10 cellular contexts compared by ENCODE assay signal in genomic region chr11:96091476-96091875, GRCh38.
DNase-seq lines count a peak whose midpoint lies in the region; ATAC-seq and TF ChIP-seq lines count a peak whose summit lies in the region.
"Had no signal": no experiment of that assay in that cellular context is flagged by ENCODE, and none has a peak within 500 bp of the region (broad histone marks: within the 10 kb centered on the region; RNA-seq: fewer than 3 reads in every experiment).

No MANE protein-coding gene starts in this region.

- ATAC-seq in effector memory CD8-positive, alpha-beta T cell (replicated peaks) = peak; percentile 98
- no peak for ATAC-seq in GM19328 (IDR thresholded peaks at IDR 0.05; ENCODE audit: unreplicated experiment)

- H3K4me1 ChIP-seq in Loucy (ENCODE audit: insufficient read depth, low read length, poor library complexity, severe bottlenecking) = no peaks in the 10 kb centered on the region

- H3K36me3 Mint-ChIP-seq in effector memory CD8-positive, alpha-beta T cell (ENCODE audit: insufficient read depth) = peaks cover 9% of the 10 kb centered on the region

- H3K4me1 Mint-ChIP-seq in effector memory CD8-positive, alpha-beta T cell (ENCODE audit: low read depth in 2 of 2) = peaks cover 15 to 34% of the 10 kb centered on the region in 2 donors

- TF ChIP-seq CTCF in AG10803 (conservative IDR thresholded peaks at IDR 0.05; ENCODE audit: low read length) (peak; percentile 28), GM12865 (IDR thresholded peaks at IDR 0.05; ENCODE audit: insufficient read depth, low read depth, low read length, missing control alignments) (peak; percentile 35), Loucy (conservative IDR thresholded peaks at IDR 0.05; ENCODE audit: low read length) (peak; percentile 69)

- no peaks in the 10 kb centered on the region for H3K9me2 ChIP-seq in Loucy (replicated peaks; ENCODE audit: low read depth, low read length)

- H3K9ac ChIP-seq in Loucy (ENCODE audit: low read depth, low read length, poor library complexity, severe bottlenecking) = no peak overlapping the region

- no peaks in the 10 kb centered on the region for H3K79me2 ChIP-seq in Loucy (ENCODE audit: insufficient read depth, low read length)

- H3K27ac Mint-ChIP-seq in effector memory CD8-positive, alpha-beta T cell = peak overlapping the region in 1 of 2 donors; percentile 72

- H3F3A ChIP-seq in Loucy (ENCODE audit: low read depth) = no peaks in the 10 kb centered on the region

- no peak overlapping the region for H3K4me3 ChIP-seq in AG10803 (ENCODE audit: low read length)
- no peak overlapping the region for H3K4me3 ChIP-seq in GM12865 (ENCODE audit: low read depth, low read length)
- H3K4me3 ChIP-seq in Loucy (ENCODE audit: low read length, poor library complexity, severe bottlenecking) = no peak overlapping the region
- H3K4me3 ChIP-seq: upper lobe of left lung had no signal

- no peaks in the 10 kb centered on the region for H3K9me3 Mint-ChIP-seq in effector memory CD8-positive, alpha-beta T cell

- H3K27me3 ChIP-seq in Loucy (ENCODE audit: insufficient read depth, low read length, poor library complexity, severe bottlenecking) = no peaks in the 10 kb centered on the region
- H3K27me3 ChIP-seq: upper lobe of left lung had no signal

- H4K20me1 ChIP-seq in Loucy (ENCODE audit: insufficient read depth, low read length, poor library complexity, severe bottlenecking) = no peaks in the 10 kb centered on the region

- no peaks in the 10 kb centered on the region for H3K27me3 Mint-ChIP-seq in effector memory CD8-positive, alpha-beta T cell

- no peak overlapping the region for H3K4me3 Mint-ChIP-seq in effector memory CD8-positive, alpha-beta T cell

- no peaks in the 10 kb centered on the region for H3K9me3 ChIP-seq in Loucy (ENCODE audit: insufficient read depth, low read depth, low read length)
- H3K9me3 ChIP-seq: upper lobe of left lung had no signal

- no peak for DNase-seq in AG10803 (ENCODE audit: low read depth)
- DNase-seq in GM12865 (ENCODE audit: low read depth) = peak; percentile 52
- peak in 2 of 3 experiments; percentile 10 to 12 for DNase-seq in effector memory CD8-positive, alpha-beta T cell
- DNase-seq in occipital lobe (lab: John Stamatoyannopoulos, UW) = no peak
- DNase-seq in hippocampal formation (lab: John Stamatoyannopoulos, UW) = no peak
- DNase-seq in stimulated activated CD4-positive, alpha-beta T cell treated with anti-CD3 and anti-CD28 coated beads, Interleukin-4, amount 100 ng/mL, for 24 hours = no peak
- DNase-seq: right cardiac atrium, upper lobe of left lung had no signal

- H3K4me2 ChIP-seq in Loucy (ENCODE audit: low read depth, low read length, poor library complexity, severe bottlenecking) = no peak overlapping the region

- peak overlapping the region; percentile 62; the same call in 1 of the 2 replicates for H2AFZ ChIP-seq in Loucy (ENCODE audit: low read length)

- H3K36me3 ChIP-seq in Loucy (ENCODE audit: insufficient read depth, low read length) = no peaks in the 10 kb centered on the region

Comparison
In these comparisons a context has a peak if more than half of its experiments do, and no peak if none do; other contexts are left out.
1. DNase-seq: peak in GM12865 (single experiment) and effector memory CD8-positive, alpha-beta T cell (2 of 3); none in AG10803 (single experiment), occipital lobe (single experiment), hippocampal formation (0 of 2) and stimulated activated CD4-positive, alpha-beta T cell treated with anti-CD3 and anti-CD28 coated beads, Interleukin-4, amount 100 ng/mL, for 24 hours (single experiment).
2. Peak in every context shown above with its lines, with median percentiles within 50 percentile points of each other: CTCF ChIP-seq.